Comparison of ENCODE assay signal across 12 cellular contexts in the genomic region with DNA sequence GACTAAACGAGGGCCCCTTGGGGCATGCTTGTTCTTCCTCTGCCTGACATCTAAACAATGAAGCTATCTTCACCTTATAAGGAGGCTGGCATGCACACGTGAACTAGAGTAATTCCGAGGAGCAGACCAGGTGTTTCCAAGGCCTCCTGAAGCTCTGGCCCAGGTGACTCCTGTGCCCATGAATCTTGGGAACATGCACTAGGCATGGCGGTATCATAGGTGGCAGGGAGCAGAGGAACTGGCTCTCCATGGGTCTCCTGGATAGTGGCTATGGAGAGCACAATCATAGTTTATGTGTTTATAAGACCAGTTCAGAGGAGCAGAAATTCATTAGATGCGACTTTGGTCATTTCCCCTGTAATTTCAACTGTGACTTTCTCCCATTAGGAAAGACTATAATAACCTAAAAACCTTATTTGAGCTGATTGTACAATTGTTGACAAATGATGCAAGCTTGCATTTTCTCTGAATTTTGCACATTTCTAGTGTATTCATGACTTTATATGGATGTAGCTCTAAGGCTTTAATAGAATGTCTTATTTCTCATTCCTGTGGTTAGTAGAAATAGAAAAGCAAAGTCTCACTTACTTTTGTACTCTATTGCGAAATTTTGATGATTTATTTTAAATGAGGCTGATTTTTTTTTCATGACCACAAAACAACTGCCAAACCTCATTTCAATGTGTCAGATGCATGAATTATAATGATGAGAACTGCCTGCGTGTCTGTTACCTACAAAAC.
A peak's percentile ranks its signal among the peaks of the same experiment; 100 is the strongest.
DNase-seq lines count a peak whose midpoint lies in the region; ATAC-seq and TF ChIP-seq lines count a peak whose summit lies in the region.
"Had no signal": no experiment of that assay in that cellular context is flagged by ENCODE, and none has a peak within 500 bp of the region (broad histone marks: within the 10 kb centered on the region; RNA-seq: fewer than 3 reads in every experiment).

No MANE protein-coding gene starts in this region.

- intact Hi-C loops in head of caudate nucleus (cut with DNase I): no loop called here

- H3K4me3 ChIP-seq in fibroblast of pulmonary artery (replicated peaks; ENCODE audit: low read depth, low read length): no peak overlapping the region
- no peak overlapping the region for H3K4me3 ChIP-seq in skeletal muscle tissue (ENCODE audit: low read length in 3 of 3)

- no peaks in the 10 kb centered on the region for H3K9me3 ChIP-seq in skeletal muscle tissue (ENCODE audit: control insufficient read depth in 3 of 3, low read length in 3 of 3)

- peak overlapping the region; percentile 65 for H3K27ac ChIP-seq in skeletal muscle tissue (ENCODE audit: low read depth, low read length)
- H3K27ac ChIP-seq: WERI-Rb-1 had no signal

- H3K9ac ChIP-seq in skeletal muscle tissue (ENCODE audit: low read depth in 1 of 3, low read length in 3 of 3): no peak overlapping the region

- H3K27me3 ChIP-seq in skeletal muscle tissue (ENCODE audit: control insufficient read depth in 3 of 3, insufficient read depth in 3 of 3, low read length in 3 of 3): no peaks in the 10 kb centered on the region

- DNase-seq in HCEC 1CT (peak; percentile 89), fibroblast of pulmonary artery (ENCODE audit: low read depth) (peak; percentile 84), hippocampal formation (lab: John Stamatoyannopoulos, UW) (no peak), head of caudate nucleus (no peak)
- no peak for DNase-seq in activated CD4-positive, alpha-beta T cell treated with anti-CD3 and anti-CD28 coated beads for 48 hours
- DNase-seq: activated gamma-delta T cell treated with Interleukin-2 at 50 U/mL for 16 hours, Karpas-422, WERI-Rb-1 had no signal

- H3K4me1 ChIP-seq in skeletal muscle tissue (ENCODE audit: control insufficient read depth in 3 of 3, insufficient read depth in 3 of 3, low read length in 3 of 3): no peaks in the 10 kb centered on the region

- no peak for TF ChIP-seq CTCF in fibroblast of pulmonary artery (IDR thresholded peaks at IDR 0.05; ENCODE audit: low read length, missing control alignments)

- H3K36me3 ChIP-seq in skeletal muscle tissue (ENCODE audit: control insufficient read depth in 3 of 3, insufficient read depth in 3 of 3, low read length in 3 of 3): no peaks in the 10 kb centered on the region
- H3K36me3 ChIP-seq: WERI-Rb-1 had no signal

- ATAC-seq in SK-N-SH treated with all-trans-retinoic acid at 6 μM for 48 hours (peak; percentile 65), GM21717 (IDR thresholded peaks at IDR 0.05; ENCODE audit: unreplicated experiment) (no peak)
- ATAC-seq: esophagus mucosa had no signal

TF ChIP-seq in SK-N-SH treated with all-trans-retinoic acid at 6 μM for 48 hours, 23 proteins besides CTCF, POLR2A, EP300 and RAD21:
- TF ChIP-seq ISL1 (CRISPR knock-in tag; IDR thresholded peaks at IDR 0.05) (peak; percentile 48; the same call in 1 of the 2 replicates), SNAI2 (CRISPR knock-in tag; IDR thresholded peaks at IDR 0.05) (no peak)

Comparison
In these comparisons a context has a peak if more than half of its experiments do, and no peak if none do; other contexts are left out.
1. DNase-seq: peak in HCEC 1CT (single experiment) and fibroblast of pulmonary artery (single experiment); none in hippocampal formation (0 of 2), head of caudate nucleus (0 of 42) and activated CD4-positive, alpha-beta T cell treated with anti-CD3 and anti-CD28 coated beads for 48 hours (single experiment).